Comparison of ENCODE assay signal across 8 cellular contexts in genomic region chr7:55065079-55065478, GRCh38. TPM values are rescaled to one million over a fixed set of nuclear protein-coding genes. Genes with fewer than 3 reads are reported as not detected.
DNase-seq lines count a peak whose midpoint lies in the region; ATAC-seq and TF ChIP-seq lines count a peak whose summit lies in the region.

No MANE protein-coding gene starts in this region.

- H3K36me3 Mint-ChIP-seq in activated CD8-positive, alpha-beta T cell treated with anti-CD3 and anti-CD28 coated beads for 36 hours (ENCODE audit: low read depth), result no peaks in the 10 kb centered on the region

- no peak overlapping the region for H3K27ac Mint-ChIP-seq in activated CD8-positive, alpha-beta T cell treated with anti-CD3 and anti-CD28 coated beads for 36 hours

- no peaks in the 10 kb centered on the region for H3K36me3 ChIP-seq in upper lobe of right lung

- DNase-seq in AG10803 (ENCODE audit: low read depth) (peak; percentile 99), SW480 (ENCODE audit: low spot score) (peak; percentile 90), hepatic stellate cell (ENCODE audit: low spot score) (peak; percentile 72), upper lobe of right lung (no peak), posterior vena cava (ENCODE audit: low spot score) (no peak)
- DNase-seq in activated CD8-positive, alpha-beta T cell treated with anti-CD3 and anti-CD28 coated beads for 36 hours, result no peak
- no peak for DNase-seq in stimulated activated CD4-positive, alpha-beta T cell treated with anti-CD3 and anti-CD28 coated beads, Interleukin-4, amount 100 ng/mL, for 1 hour

- peak overlapping the region; percentile 72 for H3K27ac ChIP-seq in upper lobe of right lung

- H3K9me3 ChIP-seq in upper lobe of right lung, result no peaks in the 10 kb centered on the region

- intact Hi-C loops in upper lobe of right lung (cut with DNase I) (no loop called here), posterior vena cava (cut with DNase I) (no loop called here)
- intact Hi-C loops in activated CD8-positive, alpha-beta T cell treated with anti-CD3 and anti-CD28 coated beads for 36 hours (cut with micrococcal nuclease), result no loop called here

- H3K4me3 ChIP-seq in AG10803 (ENCODE audit: low read length), result no peak overlapping the region
- no peak overlapping the region for H3K4me3 ChIP-seq in upper lobe of right lung

- no peaks in the 10 kb centered on the region for H3K4me1 Mint-ChIP-seq in activated CD8-positive, alpha-beta T cell treated with anti-CD3 and anti-CD28 coated beads for 36 hours (ENCODE audit: low read depth)

- H3K4me1 ChIP-seq in upper lobe of right lung, result peaks cover 23% of the 10 kb centered on the region

- ATAC-seq in HG02610 (IDR thresholded peaks at IDR 0.05; ENCODE audit: unreplicated experiment) (peak; percentile 77), upper lobe of right lung (peak; percentile 48)
- no peak for ATAC-seq in activated CD8-positive, alpha-beta T cell treated with anti-CD3 and anti-CD28 coated beads for 36 hours

- no peaks in the 10 kb centered on the region for H3K9me3 Mint-ChIP-seq in activated CD8-positive, alpha-beta T cell treated with anti-CD3 and anti-CD28 coated beads for 36 hours

- H3K27me3 ChIP-seq in upper lobe of right lung, result no peaks in the 10 kb centered on the region

- no peak overlapping the region for H3K4me3 Mint-ChIP-seq in activated CD8-positive, alpha-beta T cell treated with anti-CD3 and anti-CD28 coated beads for 36 hours

- H3K27me3 Mint-ChIP-seq in activated CD8-positive, alpha-beta T cell treated with anti-CD3 and anti-CD28 coated beads for 36 hours, result peaks cover 8% of the 10 kb centered on the region

- POLR2A ChIA-PET in activated CD8-positive, alpha-beta T cell treated with anti-CD3 and anti-CD28 coated beads for 36 hours (lab: Charles Lee), result interaction anchor here (0.6 kb wide), 2 partner anchors 34 to 1824 kb away, joined by 3 read pairs; no protein-coding TSS in a partner anchor

- CTCF ChIA-PET in activated CD8-positive, alpha-beta T cell treated with anti-CD3 and anti-CD28 coated beads for 36 hours (lab: Charles Lee), result no interaction called here

- TF ChIP-seq CTCF in AG10803 (conservative IDR thresholded peaks at IDR 0.05; ENCODE audit: low read length) (no peak), upper lobe of right lung (IDR thresholded peaks at IDR 0.05) (no peak)
- no peak for TF ChIP-seq CTCF in activated CD8-positive, alpha-beta T cell treated with anti-CD3 and anti-CD28 coated beads for 36 hours (IDR thresholded peaks at IDR 0.05)

RNA-seq across cellular contexts. Expression of gene EGFR, which starts 46.3 kb away (rescaled TPM):
- total RNA-seq in upper lobe of right lung (78.3 TPM), posterior vena cava (10 to 100 TPM; 80.8 to 87.2 TPM)
- not detected for total RNA-seq in activated CD8-positive, alpha-beta T cell treated with anti-CD3 and anti-CD28 coated beads for 36 hours

Comparison
In these comparisons a context has a peak if more than half of its experiments do, and no peak if none do; other contexts are left out.
1. DNase-seq: peak in AG10803 (single experiment), SW480 (single experiment) and hepatic stellate cell (single experiment); none in upper lobe of right lung (single experiment), posterior vena cava (single experiment), activated CD8-positive, alpha-beta T cell treated with anti-CD3 and anti-CD28 coated beads for 36 hours (single experiment) and stimulated activated CD4-positive, alpha-beta T cell treated with anti-CD3 and anti-CD28 coated beads, Interleukin-4, amount 100 ng/mL, for 1 hour (single experiment).
2. RNA of gene EGFR, which starts 46.3 kb away (total RNA-seq): 80.8 to 87.2 TPM in posterior vena cava and 78.3 TPM in upper lobe of right lung (single experiment); not detected in activated CD8-positive, alpha-beta T cell treated with anti-CD3 and anti-CD28 coated beads for 36 hours; every median in the first group is over 10 times any median in the second.